Comparison of ENCODE assay signal across 8 cellular contexts in the genomic region with DNA sequence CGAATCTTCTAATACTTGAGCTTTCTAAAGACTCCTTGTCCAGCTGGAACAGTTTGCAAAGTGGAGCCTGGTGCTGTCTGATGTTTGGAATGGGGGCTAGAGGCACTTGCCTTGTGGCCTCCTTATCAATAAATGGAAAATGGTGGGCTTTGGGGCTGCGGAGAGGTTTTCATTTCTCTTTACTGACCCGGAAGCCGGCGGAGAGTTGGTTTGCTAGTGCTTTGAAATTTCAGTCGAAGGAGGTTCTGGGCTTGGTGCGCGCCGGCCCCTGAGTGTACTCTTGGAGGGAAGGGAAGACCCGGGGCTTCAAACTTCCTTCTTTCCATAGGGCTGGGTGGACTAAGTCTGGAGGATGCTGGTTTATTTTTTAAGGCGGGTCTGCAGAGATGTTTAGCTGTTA. TPM values are rescaled to one million over a fixed set of nuclear protein-coding genes. Genes with fewer than 3 reads are reported as not detected.
DNase-seq lines count a peak whose midpoint lies in the region; TF ChIP-seq lines count a peak whose summit lies in the region.

No MANE protein-coding gene starts in this region.

- DNase-seq in ELR (ENCODE audit: low read depth): peak; percentile 52
- DNase-seq in LHCN-M2 (ENCODE audit: low read depth): peak; percentile 19
- peak; percentile 36 to 49 for DNase-seq in activated CD4-positive, alpha-beta T cell treated with anti-CD3 and anti-CD28 coated beads, Interleukin-2, amount 50 U/mL, for 48 hours
- DNase-seq in esophagus muscularis mucosa (ENCODE audit: extremely low spot score): no peak
- no peak for DNase-seq in DMS114 treated with DMSO at 0.1 percent for 48 hours (lab: John Stamatoyannopoulos, UW; ENCODE audit: unreplicated experiment)
- no peak for DNase-seq in cerebellar nuclear complex (lab: John Stamatoyannopoulos, UW)

- H3K27ac Mint-ChIP-seq in nephron: peak overlapping the region; percentile 83 to 89 (median 85)

- TF ChIP-seq CTCF in esophagus muscularis mucosa (IDR thresholded peaks at IDR 0.05) (no peak), nephron (IDR thresholded peaks at IDR 0.05; ENCODE audit: unreplicated experiment in 3 of 3) (no peak)

- no peaks in the 10 kb centered on the region for H3K27me3 Mint-ChIP-seq in nephron (ENCODE audit: low read depth)

- WGBS in esophagus muscularis mucosa: 0% methylated on average over 11 of the region's 11 CpGs
- WGBS in urinary bladder: 1% methylated on average over 11 of the region's 11 CpGs

- peaks cover 18 to 34% (median 30%) of the 10 kb centered on the region in 4 donors for H3K4me1 ChIP-seq in esophagus muscularis mucosa
- peaks cover 2% of the 10 kb centered on the region for H3K4me1 ChIP-seq in urinary bladder (ENCODE audit: insufficient read depth)

- TF ChIP-seq EP300 in esophagus muscularis mucosa (IDR thresholded peaks at IDR 0.05): no peak

- no peak for TF ChIP-seq POLR2A in esophagus muscularis mucosa (IDR thresholded peaks at IDR 0.05; ENCODE audit: low read depth)

- H3K4me3 Mint-ChIP-seq in nephron: peak overlapping the region; percentile 93 to 99 (median 94)

- peaks cover 9% of the 10 kb centered on the region for H3K36me3 Mint-ChIP-seq in nephron (ENCODE audit: low read depth)

- no peaks in the 10 kb centered on the region for H3K9me3 ChIP-seq in esophagus muscularis mucosa

- H3K27ac ChIP-seq in esophagus muscularis mucosa (replicated peaks in 1 of 4) (peak overlapping the region; percentile 73 to 85 (median 81)), urinary bladder (ENCODE audit: low read depth) (no peak overlapping the region)

- intact Hi-C loops in esophagus muscularis mucosa (cut with DNase I): loop anchor here (5.0 kb wide), 1 partner anchor 65 kb away; a partner anchor contains a TSS

- H3K27me3 ChIP-seq in esophagus muscularis mucosa: no peaks in the 10 kb centered on the region

- H3K4me3 ChIP-seq in esophagus muscularis mucosa: peak overlapping the region; percentile 70 to 96 (median 78)
- peak overlapping the region; percentile 93 for H3K4me3 ChIP-seq in urinary bladder (ENCODE audit: low read depth, low read length)

- peaks cover 23% of the 10 kb centered on the region for H3K9me3 Mint-ChIP-seq in nephron

- H3K4me1 Mint-ChIP-seq in nephron: peaks cover 42% of the 10 kb centered on the region

- H3K36me3 ChIP-seq in esophagus muscularis mucosa: no peaks in the 10 kb centered on the region
- H3K36me3 ChIP-seq in urinary bladder (ENCODE audit: insufficient read depth): no peaks in the 10 kb centered on the region

RNA-seq across cellular contexts. Expression of a gene that starts 0.7 kb away (rescaled TPM):
- 6.6 and 8.0 TPM in 2 replicates for total RNA-seq in LHCN-M2 (2014; rRNA removed)
- 9.0 TPM for polyA plus RNA-seq in LHCN-M2 (2012)
- total RNA-seq in esophagus muscularis mucosa: 1 to 10 TPM; 6.6 to 8.6 (median 7.4) TPM
- total RNA-seq in urinary bladder: 13.7 TPM
- polyA plus RNA-seq in urinary bladder: 13.7 TPM

Comparison
In these comparisons a context has a peak if more than half of its experiments do, and no peak if none do; other contexts are left out.
1. DNase-seq: peak in ELR (single experiment), LHCN-M2 (single experiment) and activated CD4-positive, alpha-beta T cell treated with anti-CD3 and anti-CD28 coated beads, Interleukin-2, amount 50 U/mL, for 48 hours (2 of 2); none in esophagus muscularis mucosa (single experiment), DMS114 treated with DMSO at 0.1 percent for 48 hours (single experiment) and cerebellar nuclear complex (0 of 2).